10 cellular contexts compared by ENCODE assay signal in the genomic region with DNA sequence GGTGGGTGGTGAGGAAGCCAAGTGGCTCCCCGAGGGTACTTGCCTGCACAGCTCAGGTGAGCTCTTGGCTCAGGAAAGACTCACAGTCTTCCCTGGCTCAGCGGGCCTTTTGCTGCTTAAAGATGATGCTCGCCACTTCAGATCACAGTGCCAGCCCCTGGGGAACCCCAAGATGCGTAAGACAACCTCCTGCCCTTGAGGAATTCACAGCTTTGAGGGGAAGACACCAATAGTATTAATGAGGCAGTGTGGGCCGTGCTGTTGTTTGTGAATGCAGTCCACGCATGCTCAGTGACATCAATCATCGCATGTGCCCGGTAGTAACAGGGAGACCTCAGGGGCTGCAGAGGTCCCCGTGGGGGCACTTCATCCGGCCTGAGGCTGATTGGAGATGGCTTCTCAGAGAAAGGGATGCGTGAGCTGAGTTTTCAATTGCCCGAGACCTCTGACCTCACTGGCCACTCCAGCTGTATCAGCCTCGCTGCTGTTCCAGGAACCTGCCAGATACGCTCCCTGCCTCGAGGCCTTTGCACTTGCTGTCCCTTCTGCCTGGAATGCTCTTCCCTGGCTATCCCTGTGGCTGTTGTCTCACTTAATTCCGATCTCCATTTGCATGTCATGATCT. TPM values are rescaled to one million over a fixed set of nuclear protein-coding genes. Genes with fewer than 3 reads are reported as not detected.
DNase-seq lines count a peak whose midpoint lies in the region; ATAC-seq, FAIRE-seq and TF ChIP-seq lines count a peak whose summit lies in the region.
"Had no signal": no experiment of that assay in that cellular context is flagged by ENCODE, and none has a peak within 500 bp of the region (broad histone marks: within the 10 kb centered on the region; RNA-seq: fewer than 3 reads in every experiment).

No MANE protein-coding gene starts in this region.

- H3K27ac Mint-ChIP-seq in T-cell, result no peak overlapping the region
- H3K27ac Mint-ChIP-seq: activated naive CD8-positive, alpha-beta T cell treated with anti-CD3 and anti-CD28 coated beads, Interleukin-2, amount 50 U/mL, for 24 hours; CD8-positive, alpha-beta memory T cell had no signal

- H3K27me3 ChIP-seq in K562 (ENCODE audit: control insufficient read depth in 2 of 2, insufficient read depth in 2 of 2, low read length in 2 of 2), result no peaks in the 10 kb centered on the region; a peak in 1 of 5 replicates
- H3K27me3 ChIP-seq in left lung, result no peaks in the 10 kb centered on the region
- no peaks in the 10 kb centered on the region for H3K27me3 ChIP-seq in gastrocnemius medialis

- POLR2A ChIA-PET in K562 (lab: Yijun Ruan, JAX), result interaction anchor here (0.6 to 1.6 kb wide), 4 partner anchors 34 to 162 kb away, joined by 3 to 6 read pairs (median 4); a partner anchor contains a TSS
- POLR2A ChIA-PET in T-cell (lab: Charles Lee), result interaction anchor here in 1 of 2 donors (0.5 kb wide), 1 partner anchor 63 kb away, joined by 5 read pairs; no protein-coding TSS in a partner anchor

- no peak for TF ChIP-seq EP300 in K562 (IDR thresholded peaks at IDR 0.05; ENCODE audit: low read length)

- H2AFZ ChIP-seq in K562 (ENCODE audit: low read depth, low read length), result no peak overlapping the region

- H3K4me3 Mint-ChIP-seq in T-cell, result no peak overlapping the region
- H3K4me3 Mint-ChIP-seq: activated naive CD8-positive, alpha-beta T cell treated with anti-CD3 and anti-CD28 coated beads, Interleukin-2, amount 50 U/mL, for 24 hours; CD8-positive, alpha-beta memory T cell had no signal

- TF ChIP-seq POLR2A in K562 (conservative IDR thresholded peaks at IDR 0.05) (no peak), gastrocnemius medialis (IDR thresholded peaks at IDR 0.05) (no peak)

- H3K9ac ChIP-seq in K562 (ENCODE audit: insufficient read depth in 1 of 2, low read depth in 2 of 2, low read length in 2 of 2), result peak overlapping the region in 1 of 2 experiments; percentile 8; a peak in 1 of 4 replicates

- no peak overlapping the region for H3K4me2 ChIP-seq in K562 (ENCODE audit: insufficient read depth, low read length)

- TF ChIP-seq RAD21 in K562 (CRISPR knock-in tag; conservative IDR thresholded peaks at IDR 0.05 in 1 of 2, IDR thresholded peaks at IDR 0.05 in 1 of 2), result no peak

- no peaks in the 10 kb centered on the region for H3K79me2 ChIP-seq in K562 (ENCODE audit: control insufficient read depth, insufficient read depth, low read length)

- H3K27me3 Mint-ChIP-seq in T-cell, result no peaks in the 10 kb centered on the region
- H3K27me3 Mint-ChIP-seq: activated naive CD8-positive, alpha-beta T cell treated with anti-CD3 and anti-CD28 coated beads, Interleukin-2, amount 50 U/mL, for 24 hours; CD8-positive, alpha-beta memory T cell had no signal

- H3K4me1 ChIP-seq in K562 (replicated peaks in 1 of 2; ENCODE audit: control insufficient read depth in 2 of 2, insufficient read depth in 2 of 2, low read length in 2 of 2) (peaks cover 13 to 19% of the 10 kb centered on the region in 2 experiments), left lung (peaks cover 43 to 90% of the 10 kb centered on the region in 2 donors), gastrocnemius medialis (peaks cover 82 to 86% of the 10 kb centered on the region in 2 donors)

- H3K27ac ChIP-seq in K562 (ENCODE audit: extremely low read depth, low read depth, low read length), result no peak overlapping the region
- H3K27ac ChIP-seq in left lung, result peak overlapping the region; percentile 84 to 86
- H3K27ac ChIP-seq in gastrocnemius medialis, result peak overlapping the region; percentile 85 to 98 (median 94)

- peaks cover 20% of the 10 kb centered on the region for H4K20me1 ChIP-seq in K562 (replicated peaks; ENCODE audit: control insufficient read depth, insufficient read depth, low read length)

- H3K9me3 Mint-ChIP-seq in T-cell, result no peaks in the 10 kb centered on the region
- H3K9me3 Mint-ChIP-seq: activated naive CD8-positive, alpha-beta T cell treated with anti-CD3 and anti-CD28 coated beads, Interleukin-2, amount 50 U/mL, for 24 hours; CD8-positive, alpha-beta memory T cell had no signal

- 61% methylated on average over 15 of the region's 16 CpGs for WGBS in K562 (ENCODE audit: insufficient coverage, low coverage, missing lambda C conversion rate)

- ATAC-seq in K562 (no peak), left lung (peak; percentile 41), gastrocnemius medialis (no peak), GM21576 (IDR thresholded peaks at IDR 0.05; ENCODE audit: unreplicated experiment) (no peak), T-cell (replicated peaks in 1 of 4) (no peak)
- ATAC-seq: activated naive CD8-positive, alpha-beta T cell treated with anti-CD3 and anti-CD28 coated beads, Interleukin-2, amount 50 U/mL, for 24 hours had no signal

- H3K4me1 Mint-ChIP-seq in T-cell, result peaks cover 36 to 43% (median 36%) of the 10 kb centered on the region in 3 donors

- TF ChIP-seq CTCF in K562 (IDR thresholded peaks at IDR 0.05 in 2 of 3, conservative IDR thresholded peaks at IDR 0.05 in 1 of 3; ENCODE audit: insufficient read depth in 2 of 3, low read depth in 1 of 3, low read length in 3 of 3) (no peak), left lung (IDR thresholded peaks at IDR 0.05) (no peak), gastrocnemius medialis (IDR thresholded peaks at IDR 0.05 in 4 of 5, conservative IDR thresholded peaks at IDR 0.05 in 1 of 5) (no peak)

- DNase-seq in EH (ENCODE audit: low read depth), result peak; percentile 53
- no peak for DNase-seq in K562 (ENCODE audit: extremely low read depth in 1 of 4, low spot score in 3 of 4)
- peak in 1 of 2 donors; percentile 61 for DNase-seq in left lung
- DNase-seq in gastrocnemius medialis, result no peak
- no peak for DNase-seq in ureter (ENCODE audit: low spot score)
- DNase-seq in T-cell, result no peak
- DNase-seq in stimulated activated CD4-positive, alpha-beta T cell treated with anti-CD3 and anti-CD28 coated beads, Interleukin-15, amount 100 ng/mL, for 24 hours, result no peak
- DNase-seq: activated naive CD8-positive, alpha-beta T cell treated with anti-CD3 and anti-CD28 coated beads, Interleukin-2, amount 50 U/mL, for 24 hours; CD8-positive, alpha-beta memory T cell had no signal

- intact Hi-C loops in K562 (cut with micrococcal nuclease), result no loop called here
- intact Hi-C loops in left lung (cut with DNase I), result no loop called here
- intact Hi-C loops in gastrocnemius medialis (cut with DNase I; ENCODE audit: low total_unique reads), result no loop called here

- CTCF ChIA-PET in K562 (lab: Yijun Ruan, JAX; ENCODE audit: low intra/inter-chr PET ratio), result no interaction called here
- CTCF ChIA-PET in T-cell (lab: Charles Lee), result no interaction called here

- no peaks in the 10 kb centered on the region for H3K36me3 Mint-ChIP-seq in T-cell

- in situ Hi-C loops in K562 (cut with MboI) (no loop called here), gastrocnemius medialis (cut with MboI; ENCODE audit: low sequenced_read_pairs in 4 of 4) (loop anchor here in 1 of 4 donors (10.0 kb wide), 1 partner anchor 96 kb away; a partner anchor contains a TSS)

- no peaks in the 10 kb centered on the region for H3K9me3 ChIP-seq in K562 (replicated peaks; ENCODE audit: control insufficient read depth, insufficient read depth, low read depth, low read length)
- H3K9me3 ChIP-seq in left lung, result no peaks in the 10 kb centered on the region
- H3K9me3 ChIP-seq in gastrocnemius medialis, result no peaks in the 10 kb centered on the region

- BruUV-seq in K562 (replicated peaks; lab: Mats Ljungman, UMichigan), result no TSS peak

- H3K36me3 ChIP-seq in K562 (ENCODE audit: control insufficient read depth, insufficient read depth, low read length), result no peaks in the 10 kb centered on the region
- H3K36me3 ChIP-seq in left lung, result no peaks in the 10 kb centered on the region
- no peaks in the 10 kb centered on the region for H3K36me3 ChIP-seq in gastrocnemius medialis

- no peaks in the 10 kb centered on the region for H3K9me1 ChIP-seq in K562 (ENCODE audit: control insufficient read depth, insufficient read depth, low read length)

- FAIRE-seq in K562 (lab: Jason Lieb, UNC), result no peak

- H3K4me3 ChIP-seq in K562 (no peak overlapping the region), left lung (no peak overlapping the region), gastrocnemius medialis (no peak overlapping the region)

TF ChIP-seq in K562, 482 proteins besides CTCF, POLR2A, EP300 and RAD21 (continues in another document):
- TF ChIP-seq NR2C1 (IDR thresholded peaks at IDR 0.05), result no peak
- TF ChIP-seq NR2C1 (tag; IDR thresholded peaks at IDR 0.05), result peak; percentile 61; the same call in 1 of the 2 replicates
- TF ChIP-seq ZNF436 (CRISPR knock-in tag; IDR thresholded peaks at IDR 0.05), result no peak
- TF ChIP-seq NRF1 (conservative IDR thresholded peaks at IDR 0.05 in 1 of 2, IDR thresholded peaks at IDR 0.05 in 1 of 2), result peak in 1 of 2 experiments; percentile 45; a peak in 3 of 4 replicates

RNA-seq across cellular contexts. Expression of a gene that starts 36.9 kb away (rescaled TPM):
- total RNA-seq in K562 (2011; cell fraction: chromatin; rRNA removed; ENCODE audit: low replicate concordance), result 94.3 and 160 TPM in 2 replicates
- 81.7 and 85.4 TPM in 2 replicates for total RNA-seq in K562 (2011; cell fraction: nucleolus; rRNA removed)
- 98.5 and 147 TPM in 2 replicates for total RNA-seq in K562 (2011; cell fraction: nucleoplasm; rRNA removed)
- total RNA-seq in K562 (2014; rRNA removed) (20.9 and 38.1 TPM in 2 replicates), K562 (2014; rRNA removed; fragmentation: Illumina TruSeq; extraction: Trizol) (33.5 and 38.8 TPM in 2 replicates), K562 (2015; rRNA removed; fragmentation: Illumina TruSeq; extraction: Trizol) (41.9 and 42.5 TPM in 2 replicates), K562 (2021) (48.0 and 51.3 TPM in 2 replicates), left lung (100 to 1,000 TPM; 165 to 229 TPM), gastrocnemius medialis (100 to 1,000 TPM in 1 of 4 donors, 10 to 100 TPM in 3; 54.4 to 108 (median 88.0) TPM), ureter (140 TPM), T-cell (10 to 100 TPM; 45.5 to 67.7 (median 46.8) TPM)
- polyA plus RNA-seq in K562 (2011; rRNA removed) (36.4 and 39.2 TPM in 2 replicates), K562 (2014; fragmentation: Illumina TruSeq; extraction: Trizol) (58.0 and 68.4 TPM in 2 replicates), K562 (2014; fragmentation: Nextera tagmentation; extraction: Ambion mirVana) (10 to 100 TPM in 1 of 2 experiments, 1 to 10 TPM in 1; 5.5 to 11.7 TPM), K562 (2014; rRNA removed) (32.9 and 45.5 TPM in 2 replicates)
- 59.9 and 75.2 TPM in 2 replicates for polyA plus RNA-seq in K562 (2011; cell fraction: cytosol; rRNA removed)
- 37.4 and 51.3 TPM in 2 replicates for polyA plus RNA-seq in K562 (2011; cell fraction: nucleus; rRNA removed)
- polyA plus RNA-seq in K562 (2012), result 49.8 and 50.4 TPM in 2 replicates
- 42.0 and 52.9 TPM in 2 replicates for polyA minus RNA-seq in K562 (2011; rRNA and poly(A)+ RNA removed)
- polyA minus RNA-seq in K562 (2011; cell fraction: cytosol; rRNA and poly(A)+ RNA removed), result 26.8 and 27.7 TPM in 2 replicates
- 19.5 and 22.5 TPM in 2 replicates for polyA minus RNA-seq in K562 (2011; cell fraction: nucleus; rRNA and poly(A)+ RNA removed)
